9 cellular contexts compared by ENCODE assay signal in genomic region chr3:187746479-187747335, GRCh38. TPM values are rescaled to one million over a fixed set of nuclear protein-coding genes. Genes with fewer than 3 reads are reported as not detected.
DNase-seq lines count a peak whose midpoint lies in the region; ATAC-seq, FAIRE-seq and TF ChIP-seq lines count a peak whose summit lies in the region.
"Had no signal": no experiment of that assay in that cellular context is flagged by ENCODE, and none has a peak within 500 bp of the region (broad histone marks: within the 10 kb centered on the region; RNA-seq: fewer than 3 reads in every experiment).

No MANE protein-coding gene starts in this region.

- peaks cover 75% of the 10 kb centered on the region for H3K4me1 Mint-ChIP-seq in stimulated activated memory B cell treated with anti-CD40 and anti-IgM and Interleukin-4, amounts not matched to agents 10 μg/mL and 1 μg/mL and 100 μg/mL, for 72 hours

- H3K9me1 ChIP-seq in keratinocyte (ENCODE audit: control insufficient read depth, extremely low read depth, insufficient read depth, low read length), result no peaks in the 10 kb centered on the region

- H3K27me3 ChIP-seq in ascending aorta (no peaks in the 10 kb centered on the region), keratinocyte (ENCODE audit: control insufficient read depth, extremely low read depth, insufficient read depth, low read length) (no peaks in the 10 kb centered on the region)

- intact Hi-C loops in ascending aorta (cut with DNase I), result loop anchor here (2.0 to 10.0 kb wide), 2 partner anchors 520 to 778 kb away; no protein-coding TSS in a partner anchor

- peaks cover 20% of the 10 kb centered on the region for H3K79me2 ChIP-seq in keratinocyte (ENCODE audit: control insufficient read depth, insufficient read depth, low read length)

- H4K20me1 ChIP-seq in keratinocyte (ENCODE audit: control insufficient read depth, extremely low read depth, insufficient read depth, low read length), result no peaks in the 10 kb centered on the region

- H3K9ac ChIP-seq in keratinocyte (ENCODE audit: control insufficient read depth, extremely low read depth, insufficient read depth, low read length), result peak overlapping the region; percentile 85

- H3K27me3 Mint-ChIP-seq in stimulated activated memory B cell treated with anti-CD40 and anti-IgM and Interleukin-4, amounts not matched to agents 10 μg/mL and 1 μg/mL and 100 μg/mL, for 72 hours, result no peaks in the 10 kb centered on the region

- peak overlapping the region; percentile 97 for H3K4me3 Mint-ChIP-seq in stimulated activated memory B cell treated with anti-CD40 and anti-IgM and Interleukin-4, amounts not matched to agents 10 μg/mL and 1 μg/mL and 100 μg/mL, for 72 hours

- peaks cover 5% of the 10 kb centered on the region for H3K36me3 Mint-ChIP-seq in stimulated activated memory B cell treated with anti-CD40 and anti-IgM and Interleukin-4, amounts not matched to agents 10 μg/mL and 1 μg/mL and 100 μg/mL, for 72 hours

- H3K27ac Mint-ChIP-seq in stimulated activated memory B cell treated with anti-CD40 and anti-IgM and Interleukin-4, amounts not matched to agents 10 μg/mL and 1 μg/mL and 100 μg/mL, for 72 hours, result peak overlapping the region; percentile 99

- H3K9me3 Mint-ChIP-seq in stimulated activated memory B cell treated with anti-CD40 and anti-IgM and Interleukin-4, amounts not matched to agents 10 μg/mL and 1 μg/mL and 100 μg/mL, for 72 hours, result no peaks in the 10 kb centered on the region

- H3K27ac ChIP-seq in 22Rv1, result peak overlapping the region; percentile 97
- H3K27ac ChIP-seq in ascending aorta, result peak overlapping the region; percentile 98 to 99
- H3K27ac ChIP-seq in keratinocyte (ENCODE audit: control insufficient read depth, insufficient read depth, low read length), result peak overlapping the region; percentile 95

- H3K9me3 ChIP-seq in ascending aorta (no peaks in the 10 kb centered on the region), keratinocyte (ENCODE audit: control insufficient read depth, low read depth, low read length) (no peaks in the 10 kb centered on the region)

- FAIRE-seq in keratinocyte (lab: Jason Lieb, UNC), result no peak

- peak overlapping the region; percentile 95 for H3K4me2 ChIP-seq in keratinocyte (ENCODE audit: control insufficient read depth, extremely low read depth, insufficient read depth, low read depth, low read length)

- H3K4me3 ChIP-seq in ascending aorta (peak overlapping the region; percentile 73 to 75), keratinocyte (ENCODE audit: control insufficient read depth in 2 of 3, extremely low read depth in 1 of 3, insufficient read depth in 2 of 3, low read depth in 1 of 3, low read length in 3 of 3) (peak overlapping the region in 2 of 3 experiments; percentile 93 to 100)

- DNase-seq in HK-2 (ENCODE audit: unreplicated experiment), result peak; percentile 16
- DNase-seq in ascending aorta (ENCODE audit: low spot score in 2 of 2), result no peak
- no peak for DNase-seq in keratinocyte (ENCODE audit: low read depth, low spot score)
- DNase-seq in NCI-H524 treated with DMSO at 0.1 percent for 48 hours (lab: John Stamatoyannopoulos, UW), result no peak

- peak overlapping the region; percentile 49 for H2AFZ ChIP-seq in keratinocyte (ENCODE audit: control insufficient read depth, low read length)

- H3K36me3 ChIP-seq in ascending aorta, result no peaks in the 10 kb centered on the region
- no peaks in the 10 kb centered on the region for H3K36me3 ChIP-seq in keratinocyte (ENCODE audit: control insufficient read depth in 2 of 2, extremely low read depth in 1 of 2, insufficient read depth in 2 of 2, low read length in 2 of 2)

- H3K4me1 ChIP-seq in ascending aorta (peaks cover 7 to 9% of the 10 kb centered on the region in 2 donors), keratinocyte (ENCODE audit: control insufficient read depth, extremely low read depth, insufficient read depth, low read length) (peaks cover 42% of the 10 kb centered on the region)

- ATAC-seq in stimulated activated memory B cell treated with anti-CD40 and anti-IgM and Interleukin-4, amounts not matched to agents 10 μg/mL and 1 μg/mL and 100 μg/mL, for 72 hours, result no peak
- ATAC-seq in GM21367 (IDR thresholded peaks at IDR 0.05; ENCODE audit: unreplicated experiment) (no peak), GM18873 (IDR thresholded peaks at IDR 0.05; ENCODE audit: low FRiP score, unreplicated experiment) (no peak)

- TF ChIP-seq CTCF in 22Rv1 (IDR thresholded peaks at IDR 0.05) (no peak), ascending aorta (IDR thresholded peaks at IDR 0.05) (no peak), keratinocyte (optimal IDR thresholded peaks at IDR 0.05 in 1 of 3, IDR thresholded peaks at IDR 0.05 in 1 of 3, conservative IDR thresholded peaks at IDR 0.05 in 1 of 3; ENCODE audit: extremely low read depth in 1 of 3, insufficient read depth in 2 of 3, low read length in 3 of 3) (no peak)

- dilution Hi-C loops in keratinocyte (cut with MboI; ENCODE audit: extremely low pct_ligation_motif_present, low sequenced_read_pairs), result loop anchor here (25.0 kb wide), 1 partner anchor 1191 kb away; no protein-coding TSS in a partner anchor

RNA-seq across cellular contexts. Expression of gene BCL6, which starts 1.4 kb away (rescaled TPM):
- total RNA-seq in ascending aorta, result 97.9 TPM
- polyA plus RNA-seq in keratinocyte, result 4.1 to 7.8 TPM (median 7.7 TPM) in 3 replicates
- 17.9 TPM for polyA plus RNA-seq in keratinocyte (2011; ENCODE audit: low read depth)
- 3.7 TPM in 2 replicates for polyA plus RNA-seq in keratinocyte (2011; cell fraction: cytosol; rRNA removed)
- 17.1 and 23.6 TPM in 2 replicates for polyA plus RNA-seq in keratinocyte (2011; cell fraction: nucleus; rRNA removed)
- 10.9 and 81.2 TPM in 2 replicates for polyA plus RNA-seq in keratinocyte (2012; ENCODE audit: low replicate concordance)
- polyA minus RNA-seq in keratinocyte, result 9.3 to 25.2 TPM (median 9.4 TPM) in 3 replicates
- 5.9 TPM for polyA minus RNA-seq in keratinocyte (2011; cell fraction: cytosol; rRNA and poly(A)+ RNA removed)
- polyA minus RNA-seq in keratinocyte (2011; cell fraction: nucleus; rRNA and poly(A)+ RNA removed), result 13.9 and 17.6 TPM in 2 replicates

RNA-seq across cellular contexts. Expression of gene RTP2, which starts 44.4 kb away (rescaled TPM):
- not detected for total RNA-seq in ascending aorta
- not detected in 3 replicates for polyA plus RNA-seq in keratinocyte
- not detected for polyA plus RNA-seq in keratinocyte (2011; ENCODE audit: low read depth)
- not detected in 2 replicates for polyA plus RNA-seq in keratinocyte (2011; cell fraction: cytosol; rRNA removed)
- polyA plus RNA-seq in keratinocyte (2011; cell fraction: nucleus; rRNA removed), result not detected in 2 replicates
- polyA plus RNA-seq in keratinocyte (2012; ENCODE audit: low replicate concordance), result not detected in 2 replicates
- not detected in 3 replicates for polyA minus RNA-seq in keratinocyte
- not detected for polyA minus RNA-seq in keratinocyte (2011; cell fraction: cytosol; rRNA and poly(A)+ RNA removed)
- polyA minus RNA-seq in keratinocyte (2011; cell fraction: nucleus; rRNA and poly(A)+ RNA removed), result not detected in 2 replicates
- total RNA-seq: dermis microvascular lymphatic vessel endothelial cell had no signal
